In the genomic region with DNA sequence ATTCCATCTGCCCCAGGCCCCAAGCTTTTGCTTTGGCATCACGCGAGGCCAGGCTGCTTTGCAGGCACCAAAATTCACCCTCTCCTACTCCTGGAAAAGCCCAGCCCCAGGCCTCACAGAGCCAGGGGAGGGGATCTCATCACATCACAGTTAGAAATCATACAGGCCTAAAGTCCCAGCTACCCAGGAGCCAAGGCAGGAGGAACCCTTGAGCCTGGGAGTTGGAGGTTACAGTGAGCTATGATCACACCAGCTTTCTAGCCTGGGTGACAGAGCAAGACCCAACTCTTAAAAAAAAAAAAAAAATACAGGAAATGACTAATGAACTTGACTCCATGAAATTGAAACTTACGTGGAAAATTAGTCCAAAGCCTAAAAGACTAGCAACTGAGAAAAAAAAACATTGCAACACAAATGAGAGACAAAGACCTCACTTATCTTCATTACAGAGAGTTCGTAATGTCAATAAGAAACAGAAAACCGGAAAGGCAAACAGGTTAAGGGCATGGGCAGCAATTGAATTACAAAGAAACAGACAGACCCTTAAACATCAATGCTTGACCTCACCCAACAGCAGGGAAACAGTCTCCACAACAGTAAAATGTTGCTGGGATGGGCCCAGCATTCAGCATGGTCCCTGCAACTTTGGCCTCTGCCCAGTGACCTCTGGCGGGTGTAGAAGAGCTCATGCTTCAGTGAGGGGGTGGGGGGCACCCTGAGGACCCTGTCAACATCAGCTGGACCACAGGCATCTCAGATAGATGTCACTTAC, we compare ENCODE assay signal across 1 cellular context.
A peak's percentile ranks its signal among the peaks of the same experiment; 100 is the strongest.
TF ChIP-seq lines count a peak whose summit lies in the region.

No MANE protein-coding gene starts in this region.

TF ChIP-seq in H1, 55 proteins besides CTCF, POLR2A, EP300 and RAD21 (continued from another document):
- peak; percentile 24 for TF ChIP-seq NANOG (IDR thresholded peaks at IDR 0.05; ENCODE audit: insufficient read depth, low read depth, low read length, poor library complexity, severe bottlenecking)
- TF ChIP-seq SIRT6 (IDR thresholded peaks at IDR 0.05; ENCODE audit: low read length) = no peak
